In genomic region chr7:148882192-148882591, GRCh38 we compare ENCODE assay signal across 1 cellular context.
TF ChIP-seq lines count a peak whose summit lies in the region.

No MANE protein-coding gene starts in this region.

TF ChIP-seq in HepG2, 621 proteins besides CTCF, POLR2A, EP300 and RAD21 (continued from another document):
- TF ChIP-seq ATF4 (CRISPR knock-in tag; IDR thresholded peaks at IDR 0.05): peak in 1 of 2 experiments; percentile 44; a peak in 1 of 4 replicates
- TF ChIP-seq HDAC1 (CRISPR knock-in tag; IDR thresholded peaks at IDR 0.05): no peak
